In genomic region chr10:36492590-36493510, GRCh38 we compare ENCODE assay signal across 17 cellular contexts.
DNase-seq lines count a peak whose midpoint lies in the region; ATAC-seq and TF ChIP-seq lines count a peak whose summit lies in the region.
"Had no signal": no experiment of that assay in that cellular context is flagged by ENCODE, and none has a peak within 500 bp of the region (broad histone marks: within the 10 kb centered on the region; RNA-seq: fewer than 3 reads in every experiment).

No MANE protein-coding gene starts in this region.

- no peak overlapping the region for H3K14ac ChIP-seq in mesenchymal stem cell (ENCODE audit: low read length in 2 of 2)

- no peak overlapping the region for H3K27ac Mint-ChIP-seq in activated T-helper 1 cell treated with anti-CD3 and anti-CD28 coated beads, Interleukin-12 subunit alpha, Interleukin-12 subunit beta, Interleukin-2, Interleukin-4 antibody, amounts not matched to agents 30 ng/mL and 10 ng/mL and 1 ng/mL, durations not matched to agents 14 hours and 24 hours and 36 hours
- H3K27ac Mint-ChIP-seq: activated CD8-positive, alpha-beta memory T cell treated with anti-CD3 and anti-CD28 coated beads, Interleukin-2, amount 10 ng/mL, durations not matched to agents 7 days and 5 days; activated naive CD4-positive, alpha-beta T cell treated with anti-CD3 and anti-CD28 coated beads, Interleukin-2, amount 10 ng/mL, durations not matched to agents 7 days and 5 days; stimulated activated memory B cell treated with anti-CD40 and anti-IgM and Interleukin-4, amounts not matched to agents 10 μg/mL and 1 μg/mL and 100 μg/mL, for 72 hours; WTC11 had no signal

- H3K79me1 ChIP-seq in mesenchymal stem cell (replicated peaks; ENCODE audit: low read length, poor library complexity, severe bottlenecking) = no peaks in the 10 kb centered on the region

- H3K9ac ChIP-seq in mesenchymal stem cell (ENCODE audit: low read length) = peak overlapping the region; percentile 71

- H3K9me3 Mint-ChIP-seq in activated T-helper 1 cell treated with anti-CD3 and anti-CD28 coated beads, Interleukin-12 subunit alpha, Interleukin-12 subunit beta, Interleukin-2, Interleukin-4 antibody, amounts not matched to agents 30 ng/mL and 10 ng/mL and 1 ng/mL, durations not matched to agents 14 hours and 24 hours and 36 hours = peaks cover 20% of the 10 kb centered on the region
- H3K9me3 Mint-ChIP-seq: activated naive CD4-positive, alpha-beta T cell treated with anti-CD3 and anti-CD28 coated beads, Interleukin-2, amount 10 ng/mL, durations not matched to agents 7 days and 5 days; stimulated activated memory B cell treated with anti-CD40 and anti-IgM and Interleukin-4, amounts not matched to agents 10 μg/mL and 1 μg/mL and 100 μg/mL, for 72 hours; WTC11 had no signal

- H3K36me3 ChIP-seq in mesenchymal stem cell (ENCODE audit: control insufficient read depth in 1 of 2, insufficient read depth in 2 of 2, low read depth in 1 of 2, low read length in 2 of 2) (no peaks in the 10 kb centered on the region), left lung (no peaks in the 10 kb centered on the region)
- H3K36me3 ChIP-seq: sigmoid colon, vagina had no signal

- no peak overlapping the region for H3K23ac ChIP-seq in mesenchymal stem cell (ENCODE audit: low read length in 2 of 2)

- no peak overlapping the region for H3K4me2 ChIP-seq in mesenchymal stem cell (ENCODE audit: low read length, poor library complexity, severe bottlenecking)

- TF ChIP-seq CTCF in AG09309 (IDR thresholded peaks at IDR 0.05; ENCODE audit: control insufficient read depth, insufficient read depth, low read depth, low read length, missing control alignments) (no peak), left lung (IDR thresholded peaks at IDR 0.05) (no peak)

- no peak overlapping the region for H3K4me3 ChIP-seq in AG09309 (ENCODE audit: control insufficient read depth, low read depth, low read length)
- H3K4me3 ChIP-seq in mesenchymal stem cell (ENCODE audit: insufficient read depth in 1 of 2, low read depth in 1 of 2, low read length in 2 of 2) = no peak overlapping the region
- H3K4me3 ChIP-seq in left lung = no peak overlapping the region
- H3K4me3 ChIP-seq: sigmoid colon, vagina had no signal

- H2AFZ ChIP-seq in mesenchymal stem cell (ENCODE audit: low read depth, low read length) = no peak overlapping the region

- no peak overlapping the region for H2BK120ac ChIP-seq in mesenchymal stem cell (ENCODE audit: low read depth, low read length)

- WGBS in mesenchymal stem cell = 68% methylated on average over 2 of the region's 4 CpGs

- intact Hi-C loops in left lung (cut with DNase I) = no loop called here
- intact Hi-C loops in activated T-helper 1 cell treated with anti-CD3 and anti-CD28 coated beads, Interleukin-12 subunit alpha, Interleukin-12 subunit beta, Interleukin-2, Interleukin-4 antibody, amounts not matched to agents 30 ng/mL and 10 ng/mL and 1 ng/mL, durations not matched to agents 14 hours and 24 hours and 36 hours (cut with micrococcal nuclease) = no loop called here

- H3K27ac ChIP-seq in mesenchymal stem cell (ENCODE audit: low read length, poor library complexity, severe bottlenecking) (no peak overlapping the region), left lung (no peak overlapping the region)
- H3K27ac ChIP-seq: vagina had no signal

- H3K36me3 Mint-ChIP-seq in activated T-helper 1 cell treated with anti-CD3 and anti-CD28 coated beads, Interleukin-12 subunit alpha, Interleukin-12 subunit beta, Interleukin-2, Interleukin-4 antibody, amounts not matched to agents 30 ng/mL and 10 ng/mL and 1 ng/mL, durations not matched to agents 14 hours and 24 hours and 36 hours (ENCODE audit: low read depth) = no peaks in the 10 kb centered on the region
- H3K36me3 Mint-ChIP-seq: activated CD8-positive, alpha-beta memory T cell treated with anti-CD3 and anti-CD28 coated beads, Interleukin-2, amount 10 ng/mL, durations not matched to agents 7 days and 5 days; activated naive CD4-positive, alpha-beta T cell treated with anti-CD3 and anti-CD28 coated beads, Interleukin-2, amount 10 ng/mL, durations not matched to agents 7 days and 5 days; stimulated activated memory B cell treated with anti-CD40 and anti-IgM and Interleukin-4, amounts not matched to agents 10 μg/mL and 1 μg/mL and 100 μg/mL, for 72 hours; WTC11 had no signal

- H3K4me1 Mint-ChIP-seq in activated T-helper 1 cell treated with anti-CD3 and anti-CD28 coated beads, Interleukin-12 subunit alpha, Interleukin-12 subunit beta, Interleukin-2, Interleukin-4 antibody, amounts not matched to agents 30 ng/mL and 10 ng/mL and 1 ng/mL, durations not matched to agents 14 hours and 24 hours and 36 hours (ENCODE audit: low read depth) = no peaks in the 10 kb centered on the region
- H3K4me1 Mint-ChIP-seq: activated CD8-positive, alpha-beta memory T cell treated with anti-CD3 and anti-CD28 coated beads, Interleukin-2, amount 10 ng/mL, durations not matched to agents 7 days and 5 days; activated naive CD4-positive, alpha-beta T cell treated with anti-CD3 and anti-CD28 coated beads, Interleukin-2, amount 10 ng/mL, durations not matched to agents 7 days and 5 days; stimulated activated memory B cell treated with anti-CD40 and anti-IgM and Interleukin-4, amounts not matched to agents 10 μg/mL and 1 μg/mL and 100 μg/mL, for 72 hours had no signal

- ATAC-seq in left lung = no peak
- ATAC-seq: activated CD8-positive, alpha-beta memory T cell treated with anti-CD3 and anti-CD28 coated beads, Interleukin-2, amount 10 ng/mL, durations not matched to agents 7 days and 5 days; stimulated activated memory B cell treated with anti-CD40 and anti-IgM and Interleukin-4, amounts not matched to agents 10 μg/mL and 1 μg/mL and 100 μg/mL, for 72 hours; WTC11 had no signal

- H2BK15ac ChIP-seq in mesenchymal stem cell (ENCODE audit: low read depth, poor library complexity, severe bottlenecking) = no peak overlapping the region

- H2BK12ac ChIP-seq in mesenchymal stem cell (ENCODE audit: low read length in 2 of 2) = peak overlapping the region in 1 of 2 experiments; percentile 45

- peaks cover 4% of the 10 kb centered on the region for H3K4me1 ChIP-seq in mesenchymal stem cell (ENCODE audit: control insufficient read depth, insufficient read depth, low read depth, low read length)
- no peaks in the 10 kb centered on the region for H3K4me1 ChIP-seq in left lung

- no peaks in the 10 kb centered on the region for H3K9me3 ChIP-seq in mesenchymal stem cell (ENCODE audit: control insufficient read depth, low read length)
- H3K9me3 ChIP-seq in left lung = no peaks in the 10 kb centered on the region
- H3K9me3 ChIP-seq: sigmoid colon, vagina had no signal

- H3K4me3 Mint-ChIP-seq in activated T-helper 1 cell treated with anti-CD3 and anti-CD28 coated beads, Interleukin-12 subunit alpha, Interleukin-12 subunit beta, Interleukin-2, Interleukin-4 antibody, amounts not matched to agents 30 ng/mL and 10 ng/mL and 1 ng/mL, durations not matched to agents 14 hours and 24 hours and 36 hours = no peak overlapping the region
- H3K4me3 Mint-ChIP-seq: activated CD8-positive, alpha-beta memory T cell treated with anti-CD3 and anti-CD28 coated beads, Interleukin-2, amount 10 ng/mL, durations not matched to agents 7 days and 5 days; activated naive CD4-positive, alpha-beta T cell treated with anti-CD3 and anti-CD28 coated beads, Interleukin-2, amount 10 ng/mL, durations not matched to agents 7 days and 5 days; stimulated activated memory B cell treated with anti-CD40 and anti-IgM and Interleukin-4, amounts not matched to agents 10 μg/mL and 1 μg/mL and 100 μg/mL, for 72 hours; WTC11 had no signal

- no peak overlapping the region for H4K8ac ChIP-seq in mesenchymal stem cell (ENCODE audit: low read length)

- no peaks in the 10 kb centered on the region for H3K27me3 Mint-ChIP-seq in activated T-helper 1 cell treated with anti-CD3 and anti-CD28 coated beads, Interleukin-12 subunit alpha, Interleukin-12 subunit beta, Interleukin-2, Interleukin-4 antibody, amounts not matched to agents 30 ng/mL and 10 ng/mL and 1 ng/mL, durations not matched to agents 14 hours and 24 hours and 36 hours (ENCODE audit: insufficient read depth)
- H3K27me3 Mint-ChIP-seq: activated CD8-positive, alpha-beta memory T cell treated with anti-CD3 and anti-CD28 coated beads, Interleukin-2, amount 10 ng/mL, durations not matched to agents 7 days and 5 days; activated naive CD4-positive, alpha-beta T cell treated with anti-CD3 and anti-CD28 coated beads, Interleukin-2, amount 10 ng/mL, durations not matched to agents 7 days and 5 days; stimulated activated memory B cell treated with anti-CD40 and anti-IgM and Interleukin-4, amounts not matched to agents 10 μg/mL and 1 μg/mL and 100 μg/mL, for 72 hours had no signal

- H2BK5ac ChIP-seq in mesenchymal stem cell (ENCODE audit: low read depth, low read length, poor library complexity, severe bottlenecking) = no peak overlapping the region

- H3K27me3 ChIP-seq in mesenchymal stem cell (ENCODE audit: control insufficient read depth in 1 of 2, insufficient read depth in 1 of 2, low read length in 2 of 2) (no peaks in the 10 kb centered on the region), left lung (no peaks in the 10 kb centered on the region)
- H3K27me3 ChIP-seq: sigmoid colon, vagina had no signal

- peak; percentile 24 for DNase-seq in AG09309 (ENCODE audit: low read depth)
- peak; percentile 43 to 63 for DNase-seq in NCI-H446 (lab: John Stamatoyannopoulos, UW)
- DNase-seq in dermis blood vessel endothelial cell = peak; percentile 17
- peak; percentile 46 for DNase-seq in mesenchymal stem cell
- DNase-seq in NCI-H1694 treated with DMSO at 0.1 percent for 48 hours (lab: John Stamatoyannopoulos, UW) = no peak
- DNase-seq in left lung = no peak
- DNase-seq in activated T-helper 1 cell treated with anti-CD3 and anti-CD28 coated beads, Interleukin-12 subunit alpha, Interleukin-12 subunit beta, Interleukin-2, Interleukin-4 antibody, amounts not matched to agents 30 ng/mL and 10 ng/mL and 1 ng/mL, durations not matched to agents 14 hours and 24 hours and 36 hours (ENCODE audit: low spot score) = no peak
- no peak for DNase-seq in NCI-H510A treated with DMSO at 0.1 percent for 48 hours (lab: John Stamatoyannopoulos, UW)
- DNase-seq: activated CD8-positive, alpha-beta memory T cell treated with anti-CD3 and anti-CD28 coated beads, Interleukin-2, amount 10 ng/mL, durations not matched to agents 7 days and 5 days; activated naive CD4-positive, alpha-beta T cell treated with anti-CD3 and anti-CD28 coated beads, Interleukin-2, amount 10 ng/mL, durations not matched to agents 7 days and 5 days; GOT3; NCI-H1417; NCI-H510A; sigmoid colon had no signal

- peak overlapping the region; percentile 44 to 69 for H3K18ac ChIP-seq in mesenchymal stem cell (ENCODE audit: low read depth in 1 of 2, low read length in 2 of 2)

- no peak overlapping the region for H2AK5ac ChIP-seq in mesenchymal stem cell (ENCODE audit: low read length, severe bottlenecking)

- H3K4ac ChIP-seq in mesenchymal stem cell (ENCODE audit: low read depth in 1 of 2, low read length in 2 of 2) = no peak overlapping the region

- H4K91ac ChIP-seq in mesenchymal stem cell (ENCODE audit: low read length) = peak overlapping the region; percentile 41

Comparison
In these comparisons a context has a peak if more than half of its experiments do, and no peak if none do; other contexts are left out.
1. DNase-seq: peak in AG09309 (single experiment), NCI-H446 (2 of 2), dermis blood vessel endothelial cell (single experiment) and mesenchymal stem cell (single experiment); none in NCI-H1694 treated with DMSO at 0.1 percent for 48 hours (single experiment), left lung (0 of 2), activated T-helper 1 cell treated with anti-CD3 and anti-CD28 coated beads, Interleukin-12 subunit alpha, Interleukin-12 subunit beta, Interleukin-2, Interleukin-4 antibody, amounts not matched to agents 30 ng/mL and 10 ng/mL and 1 ng/mL, durations not matched to agents 14 hours and 24 hours and 36 hours (single experiment) and NCI-H510A treated with DMSO at 0.1 percent for 48 hours (single experiment).